Comparison of ENCODE assay signal across 26 cellular contexts in genomic region chr3:41853495-41853894, GRCh38.
"Had no signal": no experiment of that assay in that cellular context is flagged by ENCODE, and none has a peak within 500 bp of the region (broad histone marks: within the 10 kb centered on the region; RNA-seq: fewer than 3 reads in every experiment).

No MANE protein-coding gene starts in this region.

- H3K4me3 Mint-ChIP-seq: activated CD8-positive, alpha-beta T cell treated with anti-CD3 and anti-CD28 coated beads for 36 hours; activated naive CD4-positive, alpha-beta T cell treated with anti-CD3 and anti-CD28 coated beads for 36 hours; activated naive CD8-positive, alpha-beta T cell; activated T-helper 1 cell treated with anti-CD3 and anti-CD28 coated beads, Interleukin-12 subunit alpha, Interleukin-12 subunit beta, Interleukin-2, Interleukin-4 antibody, amounts not matched to agents 30 ng/mL and 10 ng/mL and 1 ng/mL, durations not matched to agents 14 hours and 24 hours and 36 hours had no signal

- H3K4me1 ChIP-seq: breast epithelium, Peyer's patch, SJCRH30 had no signal

- H3K9me3 ChIP-seq: breast epithelium, Peyer's patch, SJCRH30, SK-N-SH had no signal

- H3K27me3 Mint-ChIP-seq: activated CD8-positive, alpha-beta T cell treated with anti-CD3 and anti-CD28 coated beads for 36 hours; activated naive CD8-positive, alpha-beta T cell had no signal

- H3K36me3 ChIP-seq: breast epithelium, Peyer's patch, SJCRH30 had no signal

- H3K4me3 ChIP-seq: breast epithelium, Peyer's patch, SJCRH30 had no signal

- H3K27me3 ChIP-seq: breast epithelium, Peyer's patch, SJCRH30 had no signal

- H3K27ac Mint-ChIP-seq: activated CD8-positive, alpha-beta T cell treated with anti-CD3 and anti-CD28 coated beads for 36 hours; activated naive CD4-positive, alpha-beta T cell treated with anti-CD3 and anti-CD28 coated beads for 36 hours; activated naive CD8-positive, alpha-beta T cell; activated T-helper 1 cell treated with anti-CD3 and anti-CD28 coated beads, Interleukin-12 subunit alpha, Interleukin-12 subunit beta, Interleukin-2, Interleukin-4 antibody, amounts not matched to agents 30 ng/mL and 10 ng/mL and 1 ng/mL, durations not matched to agents 14 hours and 24 hours and 36 hours had no signal

- DNase-seq: activated CD4-positive, alpha-beta T cell treated with anti-CD3 and anti-CD28 coated beads, Interleukin-2, amount 50 U/mL, for 1 hour; activated CD4-positive, CD25-positive, alpha-beta regulatory T cell; activated CD8-positive, alpha-beta memory T cell treated with anti-CD3 and anti-CD28 coated beads, Interleukin-2, amount 50 U/mL, for 4 hours; activated CD8-positive, alpha-beta T cell treated with anti-CD3 and anti-CD28 coated beads for 36 hours; activated effector memory CD4-positive, alpha-beta T cell treated with Interleukin-2 at 50 U/mL for 16 hours; activated naive CD4-positive, alpha-beta T cell treated with anti-CD3 and anti-CD28 coated beads for 36 hours; central memory CD4-positive, alpha-beta T cell; NCI-H1105; NCI-H1436; NCI-H1694 treated with DMSO at 0.1 percent for 48 hours; NCI-H2029 treated with DMSO at 0.1 percent for 48 hours; NCI-H345; NCI-H510A; NCI-H526 treated with DMSO at 0.1 percent for 48 hours; NCI-H82; NK-92 treated with Interleukin-12 subunit alpha and Interleukin-12 subunit beta, amount 100 ng/mL, for 24 hours; Peyer's patch; Right ventricle myocardium superior; SJCRH30; SK-N-SH; T-helper 1 cell had no signal

- H3K27ac ChIP-seq: breast epithelium, Peyer's patch, RWPE1, SJCRH30, VCaP had no signal

- H3K9me3 Mint-ChIP-seq: activated T-helper 1 cell treated with anti-CD3 and anti-CD28 coated beads, Interleukin-12 subunit alpha, Interleukin-12 subunit beta, Interleukin-2, Interleukin-4 antibody, amounts not matched to agents 30 ng/mL and 10 ng/mL and 1 ng/mL, durations not matched to agents 14 hours and 24 hours and 36 hours had no signal

- H3K9ac ChIP-seq: SK-N-SH had no signal

- ATAC-seq: activated CD8-positive, alpha-beta T cell treated with anti-CD3 and anti-CD28 coated beads for 36 hours had no signal

- H3K4me2 ChIP-seq: SK-N-SH had no signal
